In the genomic region with DNA sequence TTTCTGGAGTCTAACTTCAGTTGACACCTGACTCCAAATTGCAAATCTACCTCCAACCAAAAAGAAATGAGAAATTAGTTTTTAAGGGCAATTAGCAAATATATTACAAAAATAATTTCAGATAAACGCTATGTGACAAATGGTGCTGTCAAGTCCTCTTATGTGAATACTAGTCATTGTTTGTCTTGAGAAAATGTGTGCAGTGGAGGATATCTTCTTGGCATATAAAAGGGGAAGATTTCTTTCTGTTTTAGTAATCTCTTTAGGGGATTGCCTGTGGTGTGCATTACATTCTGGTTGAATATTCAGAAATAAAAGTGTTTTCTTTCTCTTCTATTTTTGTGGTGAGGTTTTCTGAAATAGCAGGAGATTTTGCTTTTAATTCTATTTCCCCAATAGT, we compare ENCODE assay signal across 30 cellular contexts. TPM values are rescaled to one million over a fixed set of nuclear protein-coding genes. Genes with fewer than 3 reads are reported as not detected.
DNase-seq lines count a peak whose midpoint lies in the region; ATAC-seq, FAIRE-seq and TF ChIP-seq lines count a peak whose summit lies in the region.
"Had no signal": no experiment of that assay in that cellular context is flagged by ENCODE, and none has a peak within 500 bp of the region (broad histone marks: within the 10 kb centered on the region; RNA-seq: fewer than 3 reads in every experiment).

No MANE protein-coding gene starts in this region.

- H2AFZ ChIP-seq in GM12878 (ENCODE audit: control insufficient read depth, low read depth, low read length) (no peak overlapping the region), mammary epithelial cell (ENCODE audit: low read depth, low read length) (no peak overlapping the region)

- H3K27me3 ChIP-seq in BLaER1: no peaks in the 10 kb centered on the region
- no peaks in the 10 kb centered on the region for H3K27me3 ChIP-seq in GM12878 (replicated peaks in 1 of 2; ENCODE audit: control insufficient read depth in 2 of 2, insufficient read depth in 2 of 2, low read length in 1 of 2)
- H3K27me3 ChIP-seq in mammary epithelial cell (ENCODE audit: insufficient read depth, low read length): no peaks in the 10 kb centered on the region
- no peaks in the 10 kb centered on the region for H3K27me3 ChIP-seq in left lung
- H3K27me3 ChIP-seq: adrenal gland had no signal

- peak; percentile 35 for ATAC-seq in GM12878
- no peak for ATAC-seq in activated CD4-positive, CD25-positive, alpha-beta regulatory T cell treated with anti-CD3 and anti-CD28 coated beads, Interleukin-2, amount 50 U/mL, for 24 hours
- ATAC-seq in left lung: no peak
- ATAC-seq: effector memory CD8-positive, alpha-beta T cell; left lobe of liver; natural killer cell had no signal

- peak overlapping the region; percentile 83 for H3K4me2 ChIP-seq in BLaER1
- H3K4me2 ChIP-seq in GM12878 (ENCODE audit: control insufficient read depth, insufficient read depth): peak overlapping the region; percentile 86
- H3K4me2 ChIP-seq in mammary epithelial cell (ENCODE audit: insufficient read depth, low read depth, low read length): no peak overlapping the region

- TF ChIP-seq CTCF in GM12878 (IDR thresholded peaks at IDR 0.05 in 2 of 3, conservative IDR thresholded peaks at IDR 0.05 in 1 of 3; ENCODE audit: control insufficient read depth in 2 of 3, extremely low read depth in 1 of 3, insufficient read depth in 1 of 3, low read depth in 3 of 3, low read length in 3 of 3) (no peak), mammary epithelial cell (conservative IDR thresholded peaks at IDR 0.05 in 1 of 2, IDR thresholded peaks at IDR 0.05 in 1 of 2; ENCODE audit: extremely low read depth in 1 of 2, insufficient read depth in 1 of 2, low read depth in 1 of 2, low read length in 2 of 2) (no peak), left lung (IDR thresholded peaks at IDR 0.05) (no peak)

- H3K36me3 ChIP-seq in BLaER1 (no peaks in the 10 kb centered on the region), GM12878 (ENCODE audit: control insufficient read depth in 2 of 2, insufficient read depth in 2 of 2, low read length in 1 of 2) (no peaks in the 10 kb centered on the region; a peak in 1 of 4 replicates), mammary epithelial cell (ENCODE audit: insufficient read depth, low read length) (no peaks in the 10 kb centered on the region), left lung (no peaks in the 10 kb centered on the region)
- H3K36me3 ChIP-seq: adrenal gland, MG63 had no signal

- SMC1A ChIA-PET in GM12878 (lab: Charles Lee; ENCODE audit: uncharacterized antibody, unreplicated experiment): interaction anchor here (0.6 to 18.5 kb wide), 23 partner anchors 10 to 506 kb away, joined by 3 to 489 read pairs (median 4); a partner anchor contains a TSS

- peak; percentile 13; the same call in 1 of the 2 replicates for TF ChIP-seq RAD21 in GM12878 (IDR thresholded peaks at IDR 0.05; ENCODE audit: insufficient read depth, low read depth, low read length)

- peak; percentile 81 for FAIRE-seq in GM18507 (lab: Jason Lieb, UNC)
- no peak for FAIRE-seq in GM12878 (lab: Jason Lieb, UNC)
- FAIRE-seq: RCC 7860, small intestine had no signal

- POLR2A ChIA-PET in GM12878 (lab: Charles Lee): interaction anchor here (1.0 to 12.8 kb wide), 7 partner anchors 8 to 385 kb away, joined by 3 to 345 read pairs (median 10); a partner anchor contains a TSS

- peak in 1 of 2 experiments; percentile 73; a peak in 3 of 4 replicates for TF ChIP-seq EP300 in GM12878 (IDR thresholded peaks at IDR 0.05; ENCODE audit: borderline replicate concordance in 1 of 2, control insufficient read depth in 1 of 2, low read depth in 2 of 2, low read length in 2 of 2)

- H3K9me3 ChIP-seq in BLaER1: no peaks in the 10 kb centered on the region
- no peaks in the 10 kb centered on the region for H3K9me3 ChIP-seq in GM12878 (replicated peaks; ENCODE audit: control insufficient read depth, insufficient read depth, low read length)
- H3K9me3 ChIP-seq in mammary epithelial cell (replicated peaks; ENCODE audit: insufficient read depth, low read length): no peaks in the 10 kb centered on the region
- no peaks in the 10 kb centered on the region for H3K9me3 ChIP-seq in left lung
- H3K9me3 ChIP-seq: adrenal gland, MG63 had no signal

- H3K9ac ChIP-seq in BLaER1 (no peak overlapping the region), GM12878 (ENCODE audit: control insufficient read depth, insufficient read depth, low read length) (peak overlapping the region; percentile 69), mammary epithelial cell (ENCODE audit: insufficient read depth, low read length) (no peak overlapping the region)

- RAD21 ChIA-PET in GM12878 (lab: Charles Lee; ENCODE audit: unreplicated experiment): interaction anchor here (0.9 to 17.9 kb wide), 25 partner anchors 8 to 883 kb away, joined by 3 to 457 read pairs (median 8); a partner anchor contains a TSS

- dilution Hi-C loops in mammary epithelial cell (cut with HindIII; ENCODE audit: low sequenced_read_pairs): loop anchor here (25.0 kb wide), 1 partner anchor 376 kb away; no protein-coding TSS in a partner anchor

- H3K4me3 ChIP-seq in BLaER1 (no peak overlapping the region), GM12878 (0 out of 2 replicates have a peak overlapping the region, but pooled peaks have one; percentile 10), mammary epithelial cell (replicated peaks in 1 of 3; ENCODE audit: insufficient read depth in 1 of 3, low read depth in 2 of 3, low read length in 3 of 3) (no peak overlapping the region), left lung (no peak overlapping the region)
- H3K4me3 ChIP-seq: adrenal gland, MG63 had no signal

- H3K79me2 ChIP-seq in GM12878 (ENCODE audit: control insufficient read depth, insufficient read depth, low read length) (peaks cover 42% of the 10 kb centered on the region), mammary epithelial cell (ENCODE audit: insufficient read depth, low read length) (no peaks in the 10 kb centered on the region)

- intact Hi-C loops in GM12878 (cut with micrococcal nuclease; ENCODE audit: unreplicated experiment) (loop anchor here (2.0 to 10.0 kb wide), 3 partner anchors 271 to 395 kb away; a partner anchor contains a TSS), mammary epithelial cell (cut with micrococcal nuclease) (loop anchor here (2.0 to 10.0 kb wide), 2 partner anchors 41 to 509 kb away; a partner anchor contains a TSS), left lung (cut with DNase I) (no loop called here)

- no TSS peak for BruUV-seq in GM12878 (replicated peaks; lab: Mats Ljungman, UMichigan)
- BruUV-seq in mammary epithelial cell (replicated peaks; lab: Mats Ljungman, UMichigan): no TSS peak

- CTCF ChIA-PET in GM12878 (lab: Yijun Ruan, JAX): interaction anchor here (0.6 to 18.1 kb wide), 21 partner anchors 8 to 599 kb away, joined by 3 to 226 read pairs (median 6); a partner anchor contains a TSS
- CTCF ChIA-PET in mammary epithelial cell (lab: Charles Lee; ENCODE audit: low non-redundant PET): no interaction called here

- H3K27ac ChIP-seq in BLaER1: 0 out of 2 replicates have a peak overlapping the region, but pooled peaks have one; percentile 75
- peak overlapping the region; percentile 99 for H3K27ac ChIP-seq in GM12878 (ENCODE audit: control insufficient read depth, insufficient read depth)
- H3K27ac ChIP-seq in mammary epithelial cell (ENCODE audit: insufficient read depth, low read depth, low read length): no peak overlapping the region
- H3K27ac ChIP-seq in left lung: no peak overlapping the region
- H3K27ac ChIP-seq: adrenal gland had no signal

- WGBS in GM12878 (ENCODE audit: insufficient coverage, insufficient replicate concordance, low lambda C conversion rate, missing lambda C conversion rate): 0% methylated on average over 1 of the region's 1 CpG
- WGBS in mammary epithelial cell (ENCODE audit: low coverage, missing lambda C conversion rate): 100% methylated on average over 1 of the region's 1 CpG

- no peaks in the 10 kb centered on the region for H4K20me1 ChIP-seq in BLaER1
- no peaks in the 10 kb centered on the region for H4K20me1 ChIP-seq in GM12878 (ENCODE audit: control insufficient read depth, insufficient read depth)
- H4K20me1 ChIP-seq in mammary epithelial cell (ENCODE audit: insufficient read depth, low read length): no peaks in the 10 kb centered on the region

- no peak for TF ChIP-seq POLR2A in GM12878 (IDR thresholded peaks at IDR 0.05; ENCODE audit: low read depth, low read length)

- no peak for DNase-seq in GM18507 (ENCODE audit: extremely low spot score, insufficient read length, low read depth)
- DNase-seq in NAMALWA (ENCODE audit: low spot score): peak; percentile 53
- no peak for DNase-seq in GM12878 (ENCODE audit: low read depth, low spot score)
- DNase-seq in HuH-7 (ENCODE audit: low spot score): no peak
- DNase-seq in mammary epithelial cell: no peak
- no peak for DNase-seq in left lung
- DNase-seq: activated CD4-positive, alpha-beta T cell treated with anti-CD3 and anti-CD28 coated beads, Interleukin-2, amount 10 ng/mL, durations not matched to agents 7 days and 5 days; activated gamma-delta T cell; adrenal gland; effector memory CD8-positive, alpha-beta T cell; foreskin melanocyte; HCEC 1CT; immature natural killer cell; MG63; natural killer cell; NCI-H1436 treated with DMSO at 0.1 percent for 48 hours; NCI-H510A treated with DMSO at 0.1 percent for 48 hours; NK-92 treated with Interleukin-12 subunit alpha and Interleukin-12 subunit beta, amount 100 ng/mL, for 24 hours; small intestine; stimulated activated CD4-positive, alpha-beta T cell treated with anti-CD3 and anti-CD28 coated beads, Interleukin-1b, Interleukin-23, amount 100 ng/mL, for 48 hours; T-helper 2 cell had no signal

- H3K4me1 ChIP-seq in BLaER1 (peaks cover 76% of the 10 kb centered on the region), GM12878 (ENCODE audit: control insufficient read depth, insufficient read depth, low read length) (peaks cover 47% of the 10 kb centered on the region), mammary epithelial cell (ENCODE audit: insufficient read depth, low read length) (peaks cover 9% of the 10 kb centered on the region), left lung (peaks cover 0 to 4% of the 10 kb centered on the region in 2 donors)
- H3K4me1 ChIP-seq: adrenal gland had no signal

- in situ Hi-C loops in GM12878 (cut with MboI): loop anchor here (5.0 kb wide), 1 partner anchor 156 kb away; a partner anchor contains a TSS
- in situ Hi-C loops in mammary epithelial cell (cut with MboI; ENCODE audit: low sequenced_read_pairs in 2 of 2): loop anchor here (25.0 kb wide), 1 partner anchor 376 kb away; no protein-coding TSS in a partner anchor

RNA-seq across cellular contexts. Expression of a gene that starts 3.0 kb away (rescaled TPM):
- 169 and 182 TPM in 2 replicates for total RNA-seq in GM12878 (2013; cell fraction: nucleolus; rRNA removed)
- total RNA-seq in GM12878 (2014; rRNA removed): 88.3 and 106 TPM in 2 replicates
- 101 and 110 TPM in 2 replicates for total RNA-seq in GM12878 (2014; rRNA removed; fragmentation: Illumina TruSeq; extraction: Trizol)
- 81.5 and 100 TPM in 2 replicates for total RNA-seq in GM12878 (2021)
- polyA plus RNA-seq in GM12878 (2011; ENCODE audit: low read depth): 153 TPM
- 407 and 443 TPM in 2 replicates for polyA plus RNA-seq in GM12878 (2011; rRNA removed)
- polyA plus RNA-seq in GM12878 (2011; cell fraction: cytosol; rRNA removed): 232 and 305 TPM in 2 replicates
- polyA plus RNA-seq in GM12878 (2011; cell fraction: nucleus; rRNA removed): 125 and 223 TPM in 2 replicates
- polyA plus RNA-seq in GM12878 (2012): 108 and 227 TPM in 2 replicates
- 204 and 282 TPM in 2 replicates for polyA plus RNA-seq in GM12878 (2014; fragmentation: Illumina TruSeq; extraction: Trizol)
- polyA plus RNA-seq in GM12878 (2014; fragmentation: Nextera tagmentation; extraction: Ambion mirVana): 100 to 1,000 TPM; 127 to 168 TPM
- polyA plus RNA-seq in GM12878 (2014; rRNA removed): 99.5 and 114 TPM in 2 replicates
- polyA plus RNA-seq in GM12878 (2016; fragmentation: Nextera tagmentation; extraction: Ambion mirVana): 10 to 100 TPM; 85.4 to 89.0 TPM
- polyA minus RNA-seq in GM12878 (2011; rRNA and poly(A)+ RNA removed): 212 and 219 TPM in 2 replicates
- 54.7 and 59.2 TPM in 2 replicates for polyA minus RNA-seq in GM12878 (2011; cell fraction: cytosol; rRNA and poly(A)+ RNA removed)
- polyA minus RNA-seq in GM12878 (2011; cell fraction: nucleus; rRNA and poly(A)+ RNA removed): 48.6 and 51.3 TPM in 2 replicates
- 1 to 10 TPM; 1.5 to 2.2 TPM for total RNA-seq in mammary epithelial cell
- polyA plus RNA-seq in mammary epithelial cell: 3.5 TPM
- 7.8 TPM for polyA minus RNA-seq in mammary epithelial cell
- total RNA-seq in left lung: under 1 TPM; 0.20 to 0.45 TPM
- total RNA-seq: Daoy, renal cortical epithelial cell, SK-MEL-5, temporal lobe had no signal
- polyA plus RNA-seq: BJ had no signal

RNA-seq across cellular contexts. Expression of a gene that starts 49.9 kb away (rescaled TPM):
- 52.9 TPM in 2 replicates for total RNA-seq in GM12878 (2013; cell fraction: nucleolus; rRNA removed)
- total RNA-seq in GM12878 (2014; rRNA removed): 0.45 and 0.71 TPM in 2 replicates
- total RNA-seq in GM12878 (2014; rRNA removed; fragmentation: Illumina TruSeq; extraction: Trizol): 0.54 and 0.55 TPM in 2 replicates
- total RNA-seq in GM12878 (2021): 0.15 and 0.19 TPM in 2 replicates
- 2.1 TPM for polyA plus RNA-seq in GM12878 (2011; ENCODE audit: low read depth)
- polyA plus RNA-seq in GM12878 (2011; rRNA removed): 1.9 and 2.3 TPM in 2 replicates
- polyA plus RNA-seq in GM12878 (2011; cell fraction: cytosol; rRNA removed): 0.80 and 1.2 TPM in 2 replicates
- polyA plus RNA-seq in GM12878 (2011; cell fraction: nucleus; rRNA removed): 2.3 and 4.2 TPM in 2 replicates
- 2.4 and 4.8 TPM in 2 replicates for polyA plus RNA-seq in GM12878 (2012)
- polyA plus RNA-seq in GM12878 (2014; fragmentation: Illumina TruSeq; extraction: Trizol): 0.21 and 0.29 TPM in 2 replicates
- polyA plus RNA-seq in GM12878 (2014; fragmentation: Nextera tagmentation; extraction: Ambion mirVana): 1 to 10 TPM in 1 of 2 experiments, under 1 TPM in 1; 0.93 to 1.1 TPM
- 0.24 and 0.53 TPM in 2 replicates for polyA plus RNA-seq in GM12878 (2014; rRNA removed)
- polyA plus RNA-seq in GM12878 (2016; fragmentation: Nextera tagmentation; extraction: Ambion mirVana): 1 to 10 TPM; 1.8 TPM
- 4.0 and 7.6 TPM in 2 replicates for polyA minus RNA-seq in GM12878 (2011; rRNA and poly(A)+ RNA removed)
- 0.67 and 0.94 TPM in 2 replicates for polyA minus RNA-seq in GM12878 (2011; cell fraction: cytosol; rRNA and poly(A)+ RNA removed)
- 9.3 and 9.6 TPM in 2 replicates for polyA minus RNA-seq in GM12878 (2011; cell fraction: nucleus; rRNA and poly(A)+ RNA removed)
- 10 to 100 TPM; 15.4 to 16.8 TPM for total RNA-seq in mammary epithelial cell
- polyA plus RNA-seq in mammary epithelial cell: 6.7 TPM
- polyA minus RNA-seq in mammary epithelial cell: 6.3 TPM
- 10 to 100 TPM; 21.0 to 30.5 TPM for total RNA-seq in left lung

Comparison
In these comparisons a context has a peak if more than half of its experiments do, and no peak if none do; other contexts are left out.
1. H3K27ac ChIP-seq: peak in BLaER1 (single experiment) and GM12878 (single experiment); none in mammary epithelial cell (single experiment) and left lung (0 of 2).
2. RNA of a gene that starts 3.0 kb away (total RNA-seq): 81.5 to 182 TPM in GM12878; 1.5 to 2.2 TPM in mammary epithelial cell and 0.20 to 0.45 TPM in left lung; every median in the first group is over 10 times any median in the second.
3. intact Hi-C loops: an anchor here in GM12878 (2.0 to 10.0 kb wide) and mammary epithelial cell (2.0 to 10.0 kb wide); none called in left lung.